8 cellular contexts compared by ENCODE assay signal in the genomic region with DNA sequence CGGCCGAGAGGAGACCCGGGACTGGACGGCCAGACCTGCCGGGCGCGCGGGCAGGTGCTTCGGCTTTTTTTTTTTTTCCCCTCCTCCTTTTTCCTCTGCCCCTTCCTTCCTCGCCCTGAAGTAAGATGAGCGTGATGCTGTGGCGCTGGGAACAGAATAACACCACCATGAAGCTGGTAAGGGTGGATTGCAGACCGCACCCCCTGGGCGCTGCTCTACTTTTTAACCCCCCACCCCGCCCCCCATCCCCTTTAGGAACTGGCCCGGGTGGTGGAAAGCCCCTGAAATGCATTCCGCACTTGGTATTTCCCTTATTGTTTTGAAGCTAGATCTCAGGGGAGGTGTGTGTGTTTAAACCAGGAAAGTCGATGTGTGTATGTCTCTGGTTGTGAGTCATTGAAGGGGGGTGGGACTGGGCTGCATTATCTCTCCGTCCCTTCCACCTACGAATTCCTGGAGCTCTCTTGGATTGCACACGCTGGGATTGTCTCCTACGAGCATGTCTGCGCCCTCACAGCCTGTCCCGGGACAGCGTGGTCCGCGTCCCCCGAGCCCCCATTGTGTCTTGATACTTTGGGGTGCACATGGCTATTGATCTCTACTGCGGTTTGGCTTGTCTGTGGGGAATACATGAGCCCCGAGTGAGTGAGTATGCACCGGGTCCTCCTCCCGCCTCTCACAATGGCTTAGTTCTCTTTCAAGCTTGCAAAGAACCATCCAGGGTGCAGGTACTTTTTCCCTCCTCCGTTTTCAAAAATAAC.
DNase-seq lines count a peak whose midpoint lies in the region; ATAC-seq and TF ChIP-seq lines count a peak whose summit lies in the region.

No MANE protein-coding gene starts in this region.

- H3K27me3 ChIP-seq in Caco-2 (replicated peaks; ENCODE audit: control insufficient read depth, insufficient read depth, low read length), result no peaks in the 10 kb centered on the region
- H3K27me3 ChIP-seq in iPS-18a (ENCODE audit: control insufficient read depth, insufficient read depth, low read length), result no peaks in the 10 kb centered on the region
- no peaks in the 10 kb centered on the region for H3K27me3 ChIP-seq in smooth muscle cell (ENCODE audit: low read depth)

- peaks cover 5% of the 10 kb centered on the region for H3K36me3 Mint-ChIP-seq in Caco-2 (ENCODE audit: insufficient read depth, unreplicated experiment)
- H3K36me3 Mint-ChIP-seq in activated naive CD8-positive, alpha-beta T cell, result no peaks in the 10 kb centered on the region

- CTCF ChIA-PET in Caco-2 (lab: Charles Lee), result no interaction called here

- no peaks in the 10 kb centered on the region for H4K20me1 ChIP-seq in smooth muscle cell (ENCODE audit: low read depth)

- H3K4me3 Mint-ChIP-seq in Caco-2 (ENCODE audit: unreplicated experiment), result peak overlapping the region; percentile 92
- H3K4me3 Mint-ChIP-seq in activated naive CD8-positive, alpha-beta T cell, result peak overlapping the region; percentile 69

- peaks cover 12% of the 10 kb centered on the region for H3F3A ChIP-seq in smooth muscle cell (ENCODE audit: low read depth)

- TF ChIP-seq CTCF in Caco-2 (IDR thresholded peaks at IDR 0.05; ENCODE audit: insufficient read depth in 1 of 2, low read depth in 1 of 2, low read length in 1 of 2, severe bottlenecking in 1 of 2, unreplicated experiment in 1 of 2) (no peak), smooth muscle cell (IDR thresholded peaks at IDR 0.05; ENCODE audit: borderline replicate concordance, insufficient read depth, poor library complexity, severe bottlenecking) (no peak)

- peak overlapping the region; percentile 92 for H3K9ac ChIP-seq in iPS-18a (ENCODE audit: low read length)
- no peak overlapping the region for H3K9ac ChIP-seq in smooth muscle cell (ENCODE audit: low read depth)

- H3K27me3 Mint-ChIP-seq in Caco-2 (ENCODE audit: insufficient read depth, unreplicated experiment), result no peaks in the 10 kb centered on the region
- H3K27me3 Mint-ChIP-seq in activated naive CD8-positive, alpha-beta T cell, result peaks cover 31% of the 10 kb centered on the region

- 3% methylated on average over 32 of the region's 33 CpGs for WGBS in smooth muscle cell (ENCODE audit: low lambda C conversion rate)

- peaks cover 17% of the 10 kb centered on the region for H3K4me1 Mint-ChIP-seq in Caco-2 (ENCODE audit: low read depth, unreplicated experiment)
- peaks cover 8% of the 10 kb centered on the region for H3K4me1 Mint-ChIP-seq in activated naive CD8-positive, alpha-beta T cell (ENCODE audit: low read depth)

- H3K4me3 ChIP-seq in Caco-2 (ENCODE audit: low read depth, low read length) (peak overlapping the region; percentile 62), iPS-18a (ENCODE audit: low read length) (peak overlapping the region; percentile 95), smooth muscle cell (peak overlapping the region; percentile 68)

- peak overlapping the region; percentile 45 for H2AFZ ChIP-seq in smooth muscle cell (ENCODE audit: low read depth)

- peaks cover 12% of the 10 kb centered on the region for H3K79me2 ChIP-seq in smooth muscle cell (ENCODE audit: low read depth)

- H3K27ac ChIP-seq in iPS-18a (ENCODE audit: low read length) (peak overlapping the region; percentile 81), smooth muscle cell (ENCODE audit: low read depth) (no peak overlapping the region)

- ATAC-seq in HG03103 (IDR thresholded peaks at IDR 0.05; ENCODE audit: low read depth, unreplicated experiment), result peak; percentile 62

- H3K9me3 Mint-ChIP-seq in Caco-2 (ENCODE audit: unreplicated experiment), result no peaks in the 10 kb centered on the region
- H3K9me3 Mint-ChIP-seq in activated naive CD8-positive, alpha-beta T cell (ENCODE audit: low read depth), result no peaks in the 10 kb centered on the region

- no TSS peak for BruUV-seq in Caco-2 (replicated peaks; lab: Mats Ljungman, UMichigan)

- peak overlapping the region; percentile 83 for H3K27ac Mint-ChIP-seq in Caco-2 (ENCODE audit: unreplicated experiment)
- H3K27ac Mint-ChIP-seq in activated naive CD8-positive, alpha-beta T cell, result peak overlapping the region; percentile 72

- no peaks in the 10 kb centered on the region for H3K9me3 ChIP-seq in Caco-2
- no peaks in the 10 kb centered on the region for H3K9me3 ChIP-seq in iPS-18a (ENCODE audit: control insufficient read depth, low read depth, low read length)
- no peaks in the 10 kb centered on the region for H3K9me3 ChIP-seq in smooth muscle cell (replicated peaks; ENCODE audit: low read depth)

- peak; percentile 59 to 62 for DNase-seq in Caco-2
- peak; percentile 65 for DNase-seq in GM19238 (ENCODE audit: insufficient read length, low spot score)
- no peak for DNase-seq in smooth muscle cell (lab: John Stamatoyannopoulos, UW; ENCODE audit: unreplicated experiment)
- DNase-seq in COLO829 (ENCODE audit: low spot score), result no peak
- no peak for DNase-seq in SW 1271 (lab: John Stamatoyannopoulos, UW)

- intact Hi-C loops in Caco-2 (cut with micrococcal nuclease; ENCODE audit: unreplicated experiment), result no loop called here

- peaks cover 17% of the 10 kb centered on the region for H3K4me1 ChIP-seq in Caco-2
- H3K4me1 ChIP-seq in iPS-18a (ENCODE audit: control insufficient read depth, low read depth, low read length), result peaks cover 51% of the 10 kb centered on the region
- peaks cover 33% of the 10 kb centered on the region for H3K4me1 ChIP-seq in smooth muscle cell (ENCODE audit: low read depth)

- no peaks in the 10 kb centered on the region for H3K36me3 ChIP-seq in Caco-2 (ENCODE audit: control insufficient read depth, insufficient read depth, low read length)
- H3K36me3 ChIP-seq in iPS-18a (ENCODE audit: control insufficient read depth, low read depth, low read length), result peaks cover 4% of the 10 kb centered on the region
- H3K36me3 ChIP-seq in smooth muscle cell (ENCODE audit: low read depth), result no peaks in the 10 kb centered on the region

- H3K4me2 ChIP-seq in smooth muscle cell, result peak overlapping the region; percentile 94

- POLR2A ChIA-PET in Caco-2 (lab: Charles Lee), result interaction anchor here (0.6 to 1.2 kb wide), 5 partner anchors 10 to 118 kb away, joined by 3 to 8 read pairs (median 4); no protein-coding TSS in a partner anchor

Comparison
In these comparisons a context has a peak if more than half of its experiments do, and no peak if none do; other contexts are left out.
1. DNase-seq: peak in Caco-2 (2 of 2) and GM19238 (single experiment); none in smooth muscle cell (single experiment), COLO829 (single experiment) and SW 1271 (0 of 2).
2. Peak in every context shown above with its lines, with median percentiles within 50 percentile points of each other: H3K4me3 ChIP-seq.